ENCODE assay signal across 27 cellular contexts in genomic region chr12:89645434-89645833, GRCh38.
DNase-seq lines count a peak whose midpoint lies in the region; ATAC-seq, FAIRE-seq and TF ChIP-seq lines count a peak whose summit lies in the region.
"Had no signal": no experiment of that assay in that cellular context is flagged by ENCODE, and none has a peak within 500 bp of the region (broad histone marks: within the 10 kb centered on the region; RNA-seq: fewer than 3 reads in every experiment).

No MANE protein-coding gene starts in this region.

- H3K9ac ChIP-seq in mesendoderm (ENCODE audit: low read length) = no peak overlapping the region

- intact Hi-C loops in Caco-2 (cut with micrococcal nuclease; ENCODE audit: unreplicated experiment) = loop anchor here (1.0 to 5.0 kb wide), 2 partner anchors 13 to 103 kb away; no protein-coding TSS in a partner anchor

- CTCF ChIA-PET in Caco-2 (lab: Charles Lee) = no interaction called here

- H3K27ac Mint-ChIP-seq in Caco-2 (ENCODE audit: unreplicated experiment) = peak overlapping the region; percentile 29
- H3K27ac Mint-ChIP-seq in central memory CD8-positive, alpha-beta T cell (ENCODE audit: low read depth) = peak overlapping the region; percentile 32
- H3K27ac Mint-ChIP-seq: activated CD4-positive, alpha-beta T cell treated with anti-CD3 and anti-CD28 coated beads, Interleukin-2, amount 10 ng/mL, durations not matched to agents 24 days and 14 days; stimulated activated naive CD8-positive, alpha-beta T cell treated with anti-CD3 and anti-CD28 coated beads, Interleukin-15, amount 100 ng/mL, for 72 hours had no signal

- DNase-seq in Caco-2 = peak; percentile 54 to 55
- DNase-seq in HuH-7 (ENCODE audit: low spot score) = peak; percentile 32
- DNase-seq in central memory CD8-positive, alpha-beta T cell (ENCODE audit: low spot score in 2 of 2) = no peak
- peak; percentile 29 for DNase-seq in mesendoderm
- no peak for DNase-seq in frontal cortex (ENCODE audit: low spot score in 2 of 2)
- DNase-seq in H54 (ENCODE audit: insufficient read length, low spot score) = no peak
- no peak for DNase-seq in HCEC 1CT
- DNase-seq: activated CD4-positive, alpha-beta T cell treated with anti-CD3 and anti-CD28 coated beads, Interleukin-2, amount 10 ng/mL, durations not matched to agents 24 days and 14 days; activated naive CD4-positive, alpha-beta T cell treated with Interleukin-2 at 50 U/mL for 16 hours; activated T-cell treated with anti-CD3 and anti-CD28 coated beads, Interleukin-2, amount 50 U/mL, for 48 hours; adrenal gland; body of pancreas; GOT3; head of caudate nucleus; kidney glomerular epithelial cell; mammary epithelial cell; MM.1S; NCI-H2081; NCI-H345; NCI-H748 treated with DMSO at 0.1 percent for 48 hours; stimulated activated naive CD8-positive, alpha-beta T cell treated with anti-CD3 and anti-CD28 coated beads, Interleukin-15, amount 100 ng/mL, for 72 hours; T-helper 1 cell had no signal

- H3K18ac ChIP-seq in mesendoderm (ENCODE audit: low read length) = no peak overlapping the region

- no peak overlapping the region for H4K5ac ChIP-seq in mesendoderm (ENCODE audit: low read length)

- no peaks in the 10 kb centered on the region for H3K27me3 ChIP-seq in Caco-2 (replicated peaks; ENCODE audit: control insufficient read depth, insufficient read depth, low read length)
- H3K27me3 ChIP-seq in mesendoderm (ENCODE audit: insufficient read depth, low read length, poor library complexity) = no peaks in the 10 kb centered on the region
- H3K27me3 ChIP-seq: adrenal gland, body of pancreas, neutrophil, vagina had no signal

- no peaks in the 10 kb centered on the region for H3K79me2 ChIP-seq in mesendoderm (ENCODE audit: control insufficient read depth, insufficient read depth, low read length)

- no peaks in the 10 kb centered on the region for H3K36me3 ChIP-seq in Caco-2 (ENCODE audit: control insufficient read depth, insufficient read depth, low read length)
- no peaks in the 10 kb centered on the region for H3K36me3 ChIP-seq in mesendoderm (ENCODE audit: control insufficient read depth, insufficient read depth, low read length)
- H3K36me3 ChIP-seq: adrenal gland, prostate gland had no signal

- H3K56ac ChIP-seq in mesendoderm (ENCODE audit: low read length) = no peak overlapping the region

- TF ChIP-seq POLR2A in H54 (IDR thresholded peaks at IDR 0.05; ENCODE audit: low read depth, low read length) = no peak

- H2BK5ac ChIP-seq in mesendoderm (ENCODE audit: low read length) = no peak overlapping the region

- ATAC-seq in central memory CD8-positive, alpha-beta T cell (replicated peaks; ENCODE audit: extremely low read depth, poor library complexity, severe bottlenecking) = no peak
- ATAC-seq in HG03175 (IDR thresholded peaks at IDR 0.05; ENCODE audit: unreplicated experiment) = no peak
- ATAC-seq: body of pancreas; stimulated activated naive CD8-positive, alpha-beta T cell treated with anti-CD3 and anti-CD28 coated beads, Interleukin-15, amount 100 ng/mL, for 72 hours had no signal

- H2BK120ac ChIP-seq in mesendoderm (ENCODE audit: low read depth, low read length) = no peak overlapping the region

- POLR2A ChIA-PET in Caco-2 (lab: Charles Lee) = no interaction called here

- H3K4me3 Mint-ChIP-seq in Caco-2 (ENCODE audit: unreplicated experiment) = peak overlapping the region; percentile 47
- H3K4me3 Mint-ChIP-seq in central memory CD8-positive, alpha-beta T cell = no peak overlapping the region
- H3K4me3 Mint-ChIP-seq: activated CD4-positive, alpha-beta T cell treated with anti-CD3 and anti-CD28 coated beads, Interleukin-2, amount 10 ng/mL, durations not matched to agents 24 days and 14 days; stimulated activated naive CD8-positive, alpha-beta T cell treated with anti-CD3 and anti-CD28 coated beads, Interleukin-15, amount 100 ng/mL, for 72 hours had no signal

- H3K27me3 Mint-ChIP-seq in Caco-2 (ENCODE audit: insufficient read depth, unreplicated experiment) = no peaks in the 10 kb centered on the region
- no peaks in the 10 kb centered on the region for H3K27me3 Mint-ChIP-seq in central memory CD8-positive, alpha-beta T cell
- H3K27me3 Mint-ChIP-seq: activated CD4-positive, alpha-beta T cell treated with anti-CD3 and anti-CD28 coated beads, Interleukin-2, amount 10 ng/mL, durations not matched to agents 24 days and 14 days; stimulated activated naive CD8-positive, alpha-beta T cell treated with anti-CD3 and anti-CD28 coated beads, Interleukin-15, amount 100 ng/mL, for 72 hours had no signal

- H3K23ac ChIP-seq in mesendoderm (ENCODE audit: low read length) = no peak overlapping the region

- no peak overlapping the region for H3K4me2 ChIP-seq in mesendoderm (ENCODE audit: low read length)

- no peak for TF ChIP-seq CTCF in Caco-2 (IDR thresholded peaks at IDR 0.05; ENCODE audit: insufficient read depth in 1 of 2, low read depth in 1 of 2, low read length in 1 of 2, severe bottlenecking in 1 of 2, unreplicated experiment in 1 of 2)

- H3K9me3 Mint-ChIP-seq in Caco-2 (ENCODE audit: unreplicated experiment) = no peaks in the 10 kb centered on the region
- no peaks in the 10 kb centered on the region for H3K9me3 Mint-ChIP-seq in central memory CD8-positive, alpha-beta T cell

- peaks cover 61% of the 10 kb centered on the region for H3K36me3 Mint-ChIP-seq in Caco-2 (ENCODE audit: insufficient read depth, unreplicated experiment)
- peaks cover 13% of the 10 kb centered on the region for H3K36me3 Mint-ChIP-seq in central memory CD8-positive, alpha-beta T cell (ENCODE audit: insufficient read depth)

- no peak overlapping the region for H3K27ac ChIP-seq in mesendoderm (ENCODE audit: low read depth, low read length)
- H3K27ac ChIP-seq: adrenal gland, body of pancreas, neutrophil, prostate gland, vagina had no signal

- BruUV-seq in Caco-2 (replicated peaks; lab: Mats Ljungman, UMichigan) = no TSS peak

- H3K79me1 ChIP-seq in mesendoderm (ENCODE audit: low read length) = peaks cover 8% of the 10 kb centered on the region

- H3K9me3 ChIP-seq in Caco-2 = no peaks in the 10 kb centered on the region
- H3K9me3 ChIP-seq: adrenal gland, body of pancreas, neutrophil, prostate gland, vagina had no signal

- H2BK15ac ChIP-seq in mesendoderm (replicated peaks; ENCODE audit: low read depth) = no peak overlapping the region

- H3K4me1 Mint-ChIP-seq in Caco-2 (ENCODE audit: low read depth, unreplicated experiment) = peaks cover 57% of the 10 kb centered on the region
- peaks cover 62% of the 10 kb centered on the region for H3K4me1 Mint-ChIP-seq in central memory CD8-positive, alpha-beta T cell
- H3K4me1 Mint-ChIP-seq: activated CD4-positive, alpha-beta T cell treated with anti-CD3 and anti-CD28 coated beads, Interleukin-2, amount 10 ng/mL, durations not matched to agents 24 days and 14 days had no signal

- no CpG with 5 or more reads among the region's 1 CpG for WGBS in mesendoderm (ENCODE audit: extremely low coverage, insufficient coverage, low lambda C conversion rate)

- H2AK5ac ChIP-seq in mesendoderm (ENCODE audit: low read length) = no peak overlapping the region

- H3K4me3 ChIP-seq in Caco-2 (ENCODE audit: low read depth, low read length) = no peak overlapping the region
- no peak overlapping the region for H3K4me3 ChIP-seq in mesendoderm (ENCODE audit: low read length)
- H3K4me3 ChIP-seq: adrenal gland, body of pancreas, prostate gland, vagina had no signal

- H3K4ac ChIP-seq in mesendoderm (ENCODE audit: low read depth, low read length) = no peak overlapping the region

- H3K4me1 ChIP-seq in Caco-2 = peaks cover 63% of the 10 kb centered on the region
- H3K4me1 ChIP-seq in mesendoderm (ENCODE audit: control insufficient read depth, low read depth, low read length) = peaks cover 3% of the 10 kb centered on the region
- H3K4me1 ChIP-seq: adrenal gland, prostate gland had no signal

- FAIRE-seq in frontal cortex (lab: Jason Lieb, UNC) (no peak), H54 (lab: Jason Lieb, UNC) (no peak)
- FAIRE-seq: GM12891 had no signal

- H4K8ac ChIP-seq in mesendoderm (ENCODE audit: low read depth, low read length) = no peak overlapping the region

Comparison
In these comparisons a context has a peak if more than half of its experiments do, and no peak if none do; other contexts are left out.
1. DNase-seq: peak in Caco-2 (2 of 2), HuH-7 (single experiment) and mesendoderm (single experiment); none in central memory CD8-positive, alpha-beta T cell (0 of 2), frontal cortex (0 of 2), H54 (single experiment) and HCEC 1CT (single experiment).